In genomic region chr7:70053421-70053820, GRCh38 we compare ENCODE assay signal across 24 cellular contexts.
"Had no signal": no experiment of that assay in that cellular context is flagged by ENCODE, and none has a peak within 500 bp of the region (broad histone marks: within the 10 kb centered on the region; RNA-seq: fewer than 3 reads in every experiment).

No MANE protein-coding gene starts in this region.

- H3K27me3 ChIP-seq: esophagus squamous epithelium, heart right ventricle, left lung, neutrophil, right lobe of liver, stomach, thyroid gland had no signal

- H2AFZ ChIP-seq: parathyroid adenoma had no signal

- H3K9me3 ChIP-seq: esophagus squamous epithelium, heart right ventricle, left lung, neutrophil, right lobe of liver, stomach, thyroid gland had no signal

- H3K4me3 ChIP-seq: coronary artery, esophagus squamous epithelium, heart right ventricle, left lung, right lobe of liver, stomach, thyroid gland had no signal

- H3K27ac ChIP-seq: coronary artery, esophagus squamous epithelium, heart right ventricle, left lung, neutrophil, parathyroid adenoma, right lobe of liver, stomach, thyroid gland had no signal

- H3K79me2 ChIP-seq: parathyroid adenoma had no signal

- ATAC-seq: effector memory CD8-positive, alpha-beta T cell; heart right ventricle; left cardiac atrium; left lung; natural killer cell treated with Interleukin-12 subunit alpha and Interleukin-12 subunit beta and Interleukin-15 and Interleukin-18, amount 100 ng/mL, for 72 hours; right lobe of liver; stimulated activated effector memory CD8-positive, alpha-beta T cell treated with anti-CD3 and anti-CD28 coated beads, Interleukin-12 subunit alpha, Interleukin-12 subunit beta, amount 100 ng/mL, for 72 hours had no signal

- DNase-seq: dermis blood vessel endothelial cell; effector memory CD8-positive, alpha-beta T cell; erythroblast; esophagus squamous epithelium; foreskin melanocyte; glutamatergic neuron; heart right ventricle; hippocampal formation; left cardiac atrium; left lung; mesendoderm; naive B cell; right lobe of liver; stimulated activated CD4-positive, alpha-beta T cell treated with anti-CD3 and anti-CD28 coated beads, Interleukin-2, amount 100 ng/mL, for 24 hours; stimulated activated CD4-positive, alpha-beta T cell treated with anti-CD3 and anti-CD28 coated beads, Interleukin-4, amount 100 ng/mL, for 24 hours; stimulated activated naive CD4-positive, alpha-beta T cell treated with Interleukin-2 at 50 U/mL for 16 hours; stomach; thyroid gland had no signal

- FAIRE-seq: endometrium had no signal

- H3K9ac ChIP-seq: parathyroid adenoma had no signal

- H3K36me3 ChIP-seq: esophagus squamous epithelium, heart right ventricle, left lung, neutrophil, right lobe of liver, stomach, thyroid gland had no signal

- H3K4me1 ChIP-seq: left lung, parathyroid adenoma, thyroid gland had no signal
